Comparison of ENCODE assay signal across 22 cellular contexts in genomic region chr2:65026154-65026553, GRCh38.
DNase-seq lines count a peak whose midpoint lies in the region; ATAC-seq and TF ChIP-seq lines count a peak whose summit lies in the region.
"Had no signal": no experiment of that assay in that cellular context is flagged by ENCODE, and none has a peak within 500 bp of the region (broad histone marks: within the 10 kb centered on the region; RNA-seq: fewer than 3 reads in every experiment).

No MANE protein-coding gene starts in this region.

- no peaks in the 10 kb centered on the region for H3K27me3 ChIP-seq in OCI-LY3 (ENCODE audit: low read depth, low read length)
- no peaks in the 10 kb centered on the region for H3K27me3 ChIP-seq in neutrophil
- H3K27me3 ChIP-seq: ascending aorta had no signal

- H3K9ac ChIP-seq in OCI-LY3 (ENCODE audit: low read length): no peak overlapping the region

- no peaks in the 10 kb centered on the region for H3K27me3 Mint-ChIP-seq in dendritic cell treated with granulocyte-macrophage colony-stimulating factor and Interleukin-4, amounts not matched to agents 40 ng/mL and 50 ng/mL, for 4 days
- no peaks in the 10 kb centered on the region for H3K27me3 Mint-ChIP-seq in effector memory CD8-positive, alpha-beta T cell
- H3K27me3 Mint-ChIP-seq: activated CD8-positive, alpha-beta memory T cell treated with anti-CD3 and anti-CD28 coated beads, Interleukin-2, amount 10 ng/mL, durations not matched to agents 7 days and 5 days; activated naive CD4-positive, alpha-beta T cell treated with anti-CD3 and anti-CD28 coated beads, Interleukin-2, amount 50 U/mL, for 24 hours had no signal

- peaks cover 67% of the 10 kb centered on the region for H3K36me3 Mint-ChIP-seq in dendritic cell treated with granulocyte-macrophage colony-stimulating factor and Interleukin-4, amounts not matched to agents 40 ng/mL and 50 ng/mL, for 4 days (ENCODE audit: low read depth)
- no peaks in the 10 kb centered on the region for H3K36me3 Mint-ChIP-seq in effector memory CD8-positive, alpha-beta T cell (ENCODE audit: insufficient read depth)

- no peaks in the 10 kb centered on the region for H4K20me1 ChIP-seq in OCI-LY3 (ENCODE audit: insufficient read depth, low read length)

- peaks cover 50% of the 10 kb centered on the region for H3K4me1 Mint-ChIP-seq in dendritic cell treated with granulocyte-macrophage colony-stimulating factor and Interleukin-4, amounts not matched to agents 40 ng/mL and 50 ng/mL, for 4 days (ENCODE audit: low read depth)
- H3K4me1 Mint-ChIP-seq in effector memory CD8-positive, alpha-beta T cell (ENCODE audit: low read depth in 2 of 2): peaks cover 8% of the 10 kb centered on the region in 2 donors

- peaks cover 32% of the 10 kb centered on the region for H3K36me3 ChIP-seq in OCI-LY3 (replicated peaks; ENCODE audit: low read depth, low read length)
- peaks cover 3% of the 10 kb centered on the region for H3K36me3 ChIP-seq in neutrophil

- H3K27ac Mint-ChIP-seq in dendritic cell treated with granulocyte-macrophage colony-stimulating factor and Interleukin-4, amounts not matched to agents 40 ng/mL and 50 ng/mL, for 4 days: peak overlapping the region; percentile 80
- no peak overlapping the region for H3K27ac Mint-ChIP-seq in effector memory CD8-positive, alpha-beta T cell
- H3K27ac Mint-ChIP-seq: activated CD8-positive, alpha-beta memory T cell treated with anti-CD3 and anti-CD28 coated beads, Interleukin-2, amount 10 ng/mL, durations not matched to agents 7 days and 5 days; activated naive CD4-positive, alpha-beta T cell treated with anti-CD3 and anti-CD28 coated beads, Interleukin-2, amount 50 U/mL, for 24 hours; T-helper 1 cell treated with Interleukin-12 subunit alpha and Interleukin-12 subunit beta and Interleukin-4 antibody, amounts not matched to agents 30 μg/mL and 1 μg/mL, for 36 hours had no signal

- H3K4me2 ChIP-seq in OCI-LY3 (ENCODE audit: low read length): 0 out of 2 replicates have a peak overlapping the region, but pooled peaks have one; percentile 4

- no peaks in the 10 kb centered on the region for H3K9me3 Mint-ChIP-seq in dendritic cell treated with granulocyte-macrophage colony-stimulating factor and Interleukin-4, amounts not matched to agents 40 ng/mL and 50 ng/mL, for 4 days
- no peaks in the 10 kb centered on the region for H3K9me3 Mint-ChIP-seq in effector memory CD8-positive, alpha-beta T cell
- H3K9me3 Mint-ChIP-seq: activated naive CD4-positive, alpha-beta T cell treated with anti-CD3 and anti-CD28 coated beads, Interleukin-2, amount 50 U/mL, for 24 hours; T-helper 1 cell treated with Interleukin-12 subunit alpha and Interleukin-12 subunit beta and Interleukin-4 antibody, amounts not matched to agents 30 μg/mL and 1 μg/mL, for 36 hours had no signal

- no peaks in the 10 kb centered on the region for H3K79me2 ChIP-seq in OCI-LY3 (ENCODE audit: low read length)

- no peak overlapping the region for H3K4me3 Mint-ChIP-seq in dendritic cell treated with granulocyte-macrophage colony-stimulating factor and Interleukin-4, amounts not matched to agents 40 ng/mL and 50 ng/mL, for 4 days
- no peak overlapping the region for H3K4me3 Mint-ChIP-seq in effector memory CD8-positive, alpha-beta T cell
- H3K4me3 Mint-ChIP-seq: activated CD8-positive, alpha-beta memory T cell treated with anti-CD3 and anti-CD28 coated beads, Interleukin-2, amount 10 ng/mL, durations not matched to agents 7 days and 5 days; activated naive CD4-positive, alpha-beta T cell treated with anti-CD3 and anti-CD28 coated beads, Interleukin-2, amount 50 U/mL, for 24 hours; T-helper 1 cell treated with Interleukin-12 subunit alpha and Interleukin-12 subunit beta and Interleukin-4 antibody, amounts not matched to agents 30 μg/mL and 1 μg/mL, for 36 hours had no signal

- DNase-seq in COLO668 (lab: John Stamatoyannopoulos, UW; ENCODE audit: unreplicated experiment) (peak; percentile 31), DMS79 (lab: John Stamatoyannopoulos, UW) (no peak), EL (no peak)
- DNase-seq in effector memory CD8-positive, alpha-beta T cell: no peak
- DNase-seq: activated CD4-positive, alpha-beta T cell treated with anti-CD3 and anti-CD28 coated beads for 48 hours; activated CD8-positive, alpha-beta memory T cell treated with anti-CD3 and anti-CD28 coated beads, Interleukin-2, amount 10 ng/mL, durations not matched to agents 7 days and 5 days; central memory CD4-positive, alpha-beta T cell; kidney glomerular epithelial cell; mesenchymal stem cell; NCI-H1694; NCI-H2171 treated with DMSO at 0.1 percent for 48 hours; NCI-H526; retina; stimulated activated CD4-positive, alpha-beta T cell treated with anti-CD3 and anti-CD28 coated beads, Interleukin-4, amount 100 ng/mL, for 1 hour; stimulated activated naive CD4-positive, alpha-beta T cell had no signal

- H3K4me1 ChIP-seq in OCI-LY3 (ENCODE audit: low read length) (peaks cover 51% of the 10 kb centered on the region), neutrophil (ENCODE audit: control insufficient read depth in 1 of 2, insufficient read depth in 1 of 2, low read depth in 1 of 2, low read length in 1 of 2) (peaks cover 12 to 23% of the 10 kb centered on the region in 2 experiments)
- H3K4me1 ChIP-seq: ascending aorta had no signal

- H3K4me3 ChIP-seq in OCI-LY3 (ENCODE audit: low read length) (no peak overlapping the region), neutrophil (ENCODE audit: low read depth in 1 of 2, low read length in 1 of 2) (no peak overlapping the region)
- H3K4me3 ChIP-seq: ascending aorta had no signal

- H2AFZ ChIP-seq in OCI-LY3 (ENCODE audit: low read depth, low read length): no peak overlapping the region

- no peaks in the 10 kb centered on the region for H3K9me3 ChIP-seq in OCI-LY3 (ENCODE audit: insufficient read depth, low read length)
- H3K9me3 ChIP-seq in neutrophil: no peaks in the 10 kb centered on the region
- H3K9me3 ChIP-seq: ascending aorta had no signal

- ATAC-seq in effector memory CD8-positive, alpha-beta T cell (replicated peaks): no peak
- no peak for ATAC-seq in GM18867 (IDR thresholded peaks at IDR 0.05; ENCODE audit: unreplicated experiment)
- ATAC-seq: activated CD8-positive, alpha-beta memory T cell treated with anti-CD3 and anti-CD28 coated beads, Interleukin-2, amount 10 ng/mL, durations not matched to agents 7 days and 5 days had no signal

- intact Hi-C loops in dendritic cell treated with granulocyte-macrophage colony-stimulating factor and Interleukin-4, amounts not matched to agents 40 ng/mL and 50 ng/mL, for 4 days (cut with micrococcal nuclease): no loop called here

- TF ChIP-seq CTCF in OCI-LY3 (IDR thresholded peaks at IDR 0.05; ENCODE audit: low read depth, low read length) (no peak), neutrophil (IDR thresholded peaks at IDR 0.05) (no peak)

- H3K27ac ChIP-seq in OCI-LY3 (ENCODE audit: low read length) (peak overlapping the region; percentile 12; the same call in 1 of the 2 replicates), neutrophil (peak overlapping the region; percentile 10)
- H3K27ac ChIP-seq: ascending aorta had no signal
